Comparison of ENCODE assay signal across 9 cellular contexts in the genomic region with DNA sequence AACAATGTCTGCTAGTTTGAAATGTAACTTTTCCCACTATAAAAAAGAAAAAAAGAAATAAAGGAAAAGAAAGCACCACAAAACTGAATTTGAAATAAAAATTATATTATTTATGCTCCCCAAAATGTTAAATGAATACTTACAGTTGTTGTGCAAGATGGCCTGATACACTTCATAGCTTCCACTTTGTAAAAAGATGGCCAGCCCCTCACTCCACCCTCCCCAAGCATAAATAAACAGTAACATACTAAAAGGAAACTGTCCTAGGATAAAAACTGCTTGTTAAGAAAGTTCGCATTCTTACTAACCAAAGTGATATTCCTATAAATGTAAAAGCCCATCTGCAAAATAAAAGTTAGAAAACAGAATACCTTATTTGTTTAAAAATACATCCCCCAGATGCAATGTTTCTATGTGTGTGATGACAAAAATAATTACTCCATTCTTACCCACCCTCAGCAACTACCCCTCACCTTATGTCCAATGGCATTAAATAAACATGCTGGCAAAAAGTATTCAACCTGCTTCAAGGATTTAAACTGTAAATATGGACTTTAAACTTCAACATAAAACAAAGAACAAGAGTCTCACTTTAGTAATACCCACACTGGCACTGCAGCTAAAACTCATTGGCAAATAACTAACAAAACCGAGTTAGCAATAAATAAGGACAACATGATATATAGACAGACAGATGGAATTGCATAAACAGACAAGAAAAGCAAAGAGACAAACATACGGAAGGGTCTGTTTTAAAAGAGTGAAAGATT. TPM values are rescaled to one million over a fixed set of nuclear protein-coding genes. Genes with fewer than 3 reads are reported as not detected.
DNase-seq lines count a peak whose midpoint lies in the region; ATAC-seq and TF ChIP-seq lines count a peak whose summit lies in the region.
"Had no signal": no experiment of that assay in that cellular context is flagged by ENCODE, and none has a peak within 500 bp of the region (broad histone marks: within the 10 kb centered on the region; RNA-seq: fewer than 3 reads in every experiment).

No MANE protein-coding gene starts in this region.

- no peak for TF ChIP-seq EP300 in gastroesophageal sphincter (IDR thresholded peaks at IDR 0.05)
- TF ChIP-seq EP300 in sigmoid colon (IDR thresholded peaks at IDR 0.05), result no peak

- intact Hi-C loops in sigmoid colon (cut with DNase I), result loop anchor here (10.0 kb wide), 1 partner anchor 474 kb away; no protein-coding TSS in a partner anchor

- no peaks in the 10 kb centered on the region for H3K27me3 Mint-ChIP-seq in T-cell

- H3K36me3 Mint-ChIP-seq in T-cell, result peaks cover 16% of the 10 kb centered on the region

- H3K27me3 ChIP-seq in gastroesophageal sphincter (no peaks in the 10 kb centered on the region), sigmoid colon (no peaks in the 10 kb centered on the region)

- peaks cover 9 to 63% (median 9%) of the 10 kb centered on the region in 3 donors for H3K4me1 ChIP-seq in gastroesophageal sphincter
- H3K4me1 ChIP-seq in sigmoid colon, result peaks cover 0 to 47% (median 18%) of the 10 kb centered on the region in 4 donors

- CTCF ChIA-PET in T-cell (lab: Charles Lee), result interaction anchor here in 1 of 2 donors (1.7 kb wide), 1 partner anchor 8 kb away, joined by 9 read pairs; no protein-coding TSS in a partner anchor

- H3K27ac Mint-ChIP-seq in T-cell, result peak overlapping the region; percentile 72 to 74

- H3K27ac ChIP-seq in gastroesophageal sphincter (peak overlapping the region; percentile 29 to 73 (median 53)), sigmoid colon (peak overlapping the region; percentile 48 to 78 (median 72))

- WGBS in gastroesophageal sphincter (ENCODE audit: low coverage in 1 of 2), 2 donors, result 18 to 21% methylated on average over 3 of the region's 3 CpGs
- WGBS in sigmoid colon, 2 donors, result 11 to 38% methylated on average over 3 of the region's 3 CpGs

- POLR2A ChIA-PET in T-cell (lab: Charles Lee), result interaction anchor here (0.7 to 1.9 kb wide), 3 partner anchors 47 to 71 kb away, joined by 4 to 8 read pairs (median 5); no protein-coding TSS in a partner anchor

- TF ChIP-seq POLR2A in gastroesophageal sphincter (IDR thresholded peaks at IDR 0.05) (no peak), sigmoid colon (IDR thresholded peaks at IDR 0.05) (no peak)

- H3K9me3 Mint-ChIP-seq in T-cell, result peaks cover under 1 to 7% (median under 1%) of the 10 kb centered on the region in 3 donors

- H3K36me3 ChIP-seq in gastroesophageal sphincter, result peaks cover 0 to 4% of the 10 kb centered on the region in 2 donors
- no peaks in the 10 kb centered on the region for H3K36me3 ChIP-seq in sigmoid colon

- peaks cover 0 to 4% (median 0%) of the 10 kb centered on the region in 3 donors for H3K9me3 ChIP-seq in gastroesophageal sphincter
- H3K9me3 ChIP-seq in sigmoid colon, result peaks cover 0 to 3% (median 0%) of the 10 kb centered on the region in 4 donors

- peak overlapping the region; percentile 69 to 84 (median 84) for H3K4me3 Mint-ChIP-seq in T-cell

- peak overlapping the region; percentile 61; the same call in 1 of the 2 replicates for H3K4me3 ChIP-seq in GM08714 (ENCODE audit: low read length)
- peak overlapping the region; percentile 39 to 53 for H3K4me3 ChIP-seq in gastroesophageal sphincter
- H3K4me3 ChIP-seq in sigmoid colon, result peak overlapping the region; percentile 11 to 45 (median 38)

- H3K4me1 Mint-ChIP-seq in T-cell, result peaks cover 55 to 56% (median 55%) of the 10 kb centered on the region in 3 donors

- TF ChIP-seq CTCF in gastroesophageal sphincter (IDR thresholded peaks at IDR 0.05) (no peak), sigmoid colon (IDR thresholded peaks at IDR 0.05) (no peak)

- ATAC-seq in T-cell (replicated peaks in 1 of 4), result no peak
- ATAC-seq in gastroesophageal sphincter, result no peak
- ATAC-seq in GM18867 (IDR thresholded peaks at IDR 0.05; ENCODE audit: unreplicated experiment), result no peak

- DNase-seq in T-cell (no peak), sigmoid colon (no peak), DMS53 (lab: John Stamatoyannopoulos, UW) (no peak)
- DNase-seq in stimulated activated CD4-positive, alpha-beta T cell treated with anti-CD3 and anti-CD28 coated beads, Interleukin-12 subunit alpha, Interleukin-12 subunit beta, amount 100 ng/mL, for 4 hours, result no peak
- DNase-seq in effector CD4-positive, alpha-beta T cell, result no peak
- DNase-seq: MV-4-11 had no signal

RNA-seq across cellular contexts. Expression of a gene that starts 47.8 kb away (rescaled TPM):
- total RNA-seq in T-cell, result 10 to 100 TPM; 43.1 to 80.7 (median 48.4) TPM
- total RNA-seq in gastroesophageal sphincter, result 100 to 1,000 TPM in 2 of 4 donors, 10 to 100 TPM in 2; 53.1 to 113 (median 98.4) TPM
- 100 to 1,000 TPM in 2 of 4 donors, 10 to 100 TPM in 2; 58.6 to 113 (median 87.5) TPM for total RNA-seq in sigmoid colon
- polyA plus RNA-seq in sigmoid colon, result 1 to 10 TPM in 1 of 3 donors, under 1 TPM in 2; under 0.01 to 3.6 (median 0.23) TPM
